Comparison of ENCODE assay signal across 10 cellular contexts in genomic region chr11:122711831-122712378, GRCh38. TPM values are rescaled to one million over a fixed set of nuclear protein-coding genes. Genes with fewer than 3 reads are reported as not detected.
DNase-seq lines count a peak whose midpoint lies in the region; TF ChIP-seq lines count a peak whose summit lies in the region.
"Had no signal": no experiment of that assay in that cellular context is flagged by ENCODE, and none has a peak within 500 bp of the region (broad histone marks: within the 10 kb centered on the region; RNA-seq: fewer than 3 reads in every experiment).

No MANE protein-coding gene starts in this region.

- TF ChIP-seq CTCF in MCF 10A (IDR thresholded peaks at IDR 0.05; ENCODE audit: unreplicated experiment) = no peak
- no peak for TF ChIP-seq CTCF in breast epithelium (IDR thresholded peaks at IDR 0.05)

- no peaks in the 10 kb centered on the region for H3K4me1 ChIP-seq in breast epithelium

- H3K9me3 ChIP-seq in breast epithelium = no peaks in the 10 kb centered on the region

- no peaks in the 10 kb centered on the region for H3K36me3 Mint-ChIP-seq in MCF 10A (ENCODE audit: insufficient read depth, unreplicated experiment)
- no peaks in the 10 kb centered on the region for H3K36me3 Mint-ChIP-seq in activated CD4-positive, alpha-beta memory T cell treated with anti-CD3 and anti-CD28 coated beads, Interleukin-2, amount 10 ng/mL, durations not matched to agents 7 days and 5 days (ENCODE audit: low read depth)

- in situ Hi-C loops in SK-MEL-5 (cut with HindIII; ENCODE audit: low pct_unique_long_range_greater_than_20kb, low sequenced_read_pairs) = no loop called here

- peak; percentile 47 for DNase-seq in MCF 10A (ENCODE audit: unreplicated experiment)
- no peak for DNase-seq in breast epithelium (ENCODE audit: low spot score in 2 of 2)
- DNase-seq in SK-MEL-5 (ENCODE audit: low read depth, low spot score) = peak; percentile 59
- peak; percentile 75 for DNase-seq in fibroblast of gingiva (ENCODE audit: low read depth)
- peak; percentile 37 for DNase-seq in superior temporal gyrus (ENCODE audit: extremely low spot score)
- DNase-seq in RKO (ENCODE audit: low spot score) = no peak
- no peak for DNase-seq in activated CD4-positive, alpha-beta memory T cell treated with anti-CD3 and anti-CD28 coated beads, Interleukin-2, amount 10 ng/mL, durations not matched to agents 7 days and 5 days
- DNase-seq in KG1 (lab: John Stamatoyannopoulos, UW) = no peak

- intact Hi-C loops in MCF 10A (cut with micrococcal nuclease) (no loop called here), breast epithelium (cut with DNase I; ENCODE audit: low total_unique reads) (no loop called here)

- H3K4me3 Mint-ChIP-seq in MCF 10A (ENCODE audit: unreplicated experiment) = no peak overlapping the region
- no peak overlapping the region for H3K4me3 Mint-ChIP-seq in activated CD4-positive, alpha-beta memory T cell treated with anti-CD3 and anti-CD28 coated beads, Interleukin-2, amount 10 ng/mL, durations not matched to agents 7 days and 5 days
- H3K4me3 Mint-ChIP-seq: activated T-helper 17 cell treated with anti-CD3 and anti-CD28 coated beads, Interleukin-2, amount 50 U/mL, for 72 hours had no signal

- CTCF ChIA-PET in MCF 10A (lab: Yijun Ruan, JAX) = interaction anchor here (0.6 to 1.1 kb wide), 2 partner anchors 9 to 89 kb away, joined by 3 read pairs; no protein-coding TSS in a partner anchor
- CTCF ChIA-PET in activated CD4-positive, alpha-beta memory T cell treated with anti-CD3 and anti-CD28 coated beads, Interleukin-2, amount 10 ng/mL, durations not matched to agents 7 days and 5 days (lab: Charles Lee) = interaction anchor here (1.1 to 1.9 kb wide), 2 partner anchors 43 to 65 kb away, joined by 4 to 7 read pairs; no protein-coding TSS in a partner anchor

- H3K4me1 Mint-ChIP-seq in MCF 10A (ENCODE audit: insufficient read depth, unreplicated experiment) = peaks cover 22% of the 10 kb centered on the region
- peaks cover 27% of the 10 kb centered on the region for H3K4me1 Mint-ChIP-seq in activated CD4-positive, alpha-beta memory T cell treated with anti-CD3 and anti-CD28 coated beads, Interleukin-2, amount 10 ng/mL, durations not matched to agents 7 days and 5 days
- H3K4me1 Mint-ChIP-seq: activated T-helper 17 cell treated with anti-CD3 and anti-CD28 coated beads, Interleukin-2, amount 50 U/mL, for 72 hours had no signal

- peak overlapping the region; percentile 35 for H3K27ac Mint-ChIP-seq in MCF 10A (ENCODE audit: low read depth, unreplicated experiment)
- no peak overlapping the region for H3K27ac Mint-ChIP-seq in activated CD4-positive, alpha-beta memory T cell treated with anti-CD3 and anti-CD28 coated beads, Interleukin-2, amount 10 ng/mL, durations not matched to agents 7 days and 5 days
- H3K27ac Mint-ChIP-seq: activated T-helper 17 cell treated with anti-CD3 and anti-CD28 coated beads, Interleukin-2, amount 50 U/mL, for 72 hours; progenitor cell of endocrine pancreas had no signal

- no peak for TF ChIP-seq POLR2A in breast epithelium (IDR thresholded peaks at IDR 0.05)

- H3K27ac ChIP-seq in breast epithelium = no peak overlapping the region

- no peaks in the 10 kb centered on the region for H3K36me3 ChIP-seq in breast epithelium

- no TSS peak for BruUV-seq in MCF 10A (replicated peaks; lab: Mats Ljungman, UMichigan)

- H3K27me3 Mint-ChIP-seq in MCF 10A (ENCODE audit: insufficient read depth, unreplicated experiment) = no peaks in the 10 kb centered on the region
- no peaks in the 10 kb centered on the region for H3K27me3 Mint-ChIP-seq in activated CD4-positive, alpha-beta memory T cell treated with anti-CD3 and anti-CD28 coated beads, Interleukin-2, amount 10 ng/mL, durations not matched to agents 7 days and 5 days
- H3K27me3 Mint-ChIP-seq: activated T-helper 17 cell treated with anti-CD3 and anti-CD28 coated beads, Interleukin-2, amount 50 U/mL, for 72 hours had no signal

- H3K4me3 ChIP-seq in breast epithelium = no peak overlapping the region

- POLR2A ChIA-PET in MCF 10A (lab: Yijun Ruan, JAX) = interaction anchor here (0.6 kb wide), 1 partner anchor 1015 kb away, joined by 3 read pairs; no protein-coding TSS in a partner anchor
- POLR2A ChIA-PET in activated CD4-positive, alpha-beta memory T cell treated with anti-CD3 and anti-CD28 coated beads, Interleukin-2, amount 10 ng/mL, durations not matched to agents 7 days and 5 days (lab: Charles Lee) = interaction anchor here (1.3 kb wide), 1 partner anchor 15 kb away, joined by 4 read pairs; no protein-coding TSS in a partner anchor

- no peaks in the 10 kb centered on the region for H3K9me3 Mint-ChIP-seq in MCF 10A (ENCODE audit: unreplicated experiment)
- no peaks in the 10 kb centered on the region for H3K9me3 Mint-ChIP-seq in activated CD4-positive, alpha-beta memory T cell treated with anti-CD3 and anti-CD28 coated beads, Interleukin-2, amount 10 ng/mL, durations not matched to agents 7 days and 5 days
- H3K9me3 Mint-ChIP-seq: activated T-helper 17 cell treated with anti-CD3 and anti-CD28 coated beads, Interleukin-2, amount 50 U/mL, for 72 hours had no signal

- no peaks in the 10 kb centered on the region for H3K27me3 ChIP-seq in breast epithelium

RNA-seq across cellular contexts. Expression of gene UBASH3B, which starts 56.4 kb away (rescaled TPM):
- total RNA-seq in MCF 10A (2022) = 6.2 and 10.3 TPM in 2 replicates
- 1 to 10 TPM; 4.7 to 6.2 (median 4.8) TPM for total RNA-seq in breast epithelium
- total RNA-seq in SK-MEL-5 (2014; rRNA removed; shearing (Covaris generic)) = 12.4 and 12.8 TPM in 2 replicates
- 18.9 and 32.5 TPM in 2 replicates for polyA plus RNA-seq in SK-MEL-5 (2015; cell fraction: cytosol; rRNA removed)
- polyA plus RNA-seq in SK-MEL-5 (2015; cell fraction: nucleus; rRNA removed) = 10.6 and 13.3 TPM in 2 replicates
- 10 to 100 TPM; 18.4 to 20.9 TPM for total RNA-seq in activated CD4-positive, alpha-beta memory T cell treated with anti-CD3 and anti-CD28 coated beads, Interleukin-2, amount 10 ng/mL, durations not matched to agents 7 days and 5 days

Comparison
In these comparisons a context has a peak if more than half of its experiments do, and no peak if none do; other contexts are left out.
1. DNase-seq: peak in MCF 10A (single experiment), SK-MEL-5 (single experiment), fibroblast of gingiva (single experiment) and superior temporal gyrus (single experiment); none in breast epithelium (0 of 2), RKO (single experiment), activated CD4-positive, alpha-beta memory T cell treated with anti-CD3 and anti-CD28 coated beads, Interleukin-2, amount 10 ng/mL, durations not matched to agents 7 days and 5 days (single experiment) and KG1 (single experiment).